1 cellular context compared by ENCODE assay signal in genomic region chr17:27975146-27976011, GRCh38.
A peak's percentile ranks its signal among the peaks of the same experiment; 100 is the strongest.
TF ChIP-seq lines count a peak whose summit lies in the region.

No MANE protein-coding gene starts in this region.

TF ChIP-seq in SK-N-SH, 30 proteins besides CTCF, POLR2A, EP300 and RAD21 (continued from another document):
- TF ChIP-seq, protein P1, sequence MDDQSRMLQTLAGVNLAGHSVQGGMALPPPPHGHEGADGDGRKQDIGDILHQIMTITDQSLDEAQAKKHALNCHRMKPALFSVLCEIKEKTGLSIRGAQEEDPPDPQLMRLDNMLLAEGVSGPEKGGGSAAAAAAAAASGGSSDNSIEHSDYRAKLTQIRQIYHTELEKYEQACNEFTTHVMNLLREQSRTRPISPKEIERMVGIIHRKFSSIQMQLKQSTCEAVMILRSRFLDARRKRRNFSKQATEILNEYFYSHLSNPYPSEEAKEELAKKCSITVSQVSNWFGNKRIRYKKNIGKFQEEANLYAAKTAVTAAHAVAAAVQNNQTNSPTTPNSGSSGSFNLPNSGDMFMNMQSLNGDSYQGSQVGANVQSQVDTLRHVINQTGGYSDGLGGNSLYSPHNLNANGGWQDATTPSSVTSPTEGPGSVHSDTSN (IDR thresholded peaks at IDR 0.05): peak; percentile 61; the same call in 1 of the 2 replicates
- peak; percentile 38; the same call in 1 of the 2 replicates for TF ChIP-seq FOSL2 (IDR thresholded peaks at IDR 0.05; ENCODE audit: borderline replicate concordance, low read depth)
- TF ChIP-seq TCF12 (IDR thresholded peaks at IDR 0.05): peak; percentile 49
- TF ChIP-seq TEAD4 (IDR thresholded peaks at IDR 0.05; ENCODE audit: borderline replicate concordance, insufficient read depth): no peak
- TF ChIP-seq MXI1 (IDR thresholded peaks at IDR 0.05; ENCODE audit: low read depth, low read length): no peak
- no peak for TF ChIP-seq RFX5 (IDR thresholded peaks at IDR 0.05; ENCODE audit: low read length)
